ENCODE assay signal across 21 cellular contexts in the genomic region with DNA sequence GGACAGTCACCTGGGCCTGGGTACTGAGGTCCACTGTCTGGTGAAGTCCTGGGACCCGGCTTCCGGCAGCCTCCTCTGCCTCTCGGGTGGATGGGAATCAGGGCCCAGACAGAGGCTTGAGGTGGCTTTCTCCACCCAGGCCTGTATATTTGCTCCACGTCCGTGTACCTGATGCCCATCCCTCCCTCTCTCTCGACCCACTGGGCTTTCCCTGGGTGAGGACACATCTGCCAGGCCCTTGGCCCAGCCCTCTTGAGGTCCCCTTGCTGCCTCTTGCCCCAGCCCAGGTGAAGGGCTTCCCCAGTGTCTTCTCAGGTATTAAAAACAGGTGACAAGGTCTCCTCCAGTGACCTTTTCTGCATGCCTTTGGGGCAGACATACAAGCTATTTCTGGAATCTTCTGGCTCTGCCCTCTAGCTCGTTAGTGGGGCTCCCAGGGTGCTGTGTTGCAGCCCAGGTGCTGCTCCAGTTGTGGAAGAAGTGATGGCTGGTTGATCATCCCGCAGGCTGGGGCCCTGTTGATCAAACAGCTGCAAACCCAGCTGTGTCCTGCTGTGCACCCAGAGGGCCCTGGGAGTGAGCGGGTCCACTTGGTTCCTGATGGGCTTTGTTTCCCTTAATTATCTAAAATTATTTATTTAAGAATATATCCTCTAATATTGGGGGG. TPM values are rescaled to one million over a fixed set of nuclear protein-coding genes. Genes with fewer than 3 reads are reported as not detected.
DNase-seq lines count a peak whose midpoint lies in the region; ATAC-seq and TF ChIP-seq lines count a peak whose summit lies in the region.
"Had no signal": no experiment of that assay in that cellular context is flagged by ENCODE, and none has a peak within 500 bp of the region (broad histone marks: within the 10 kb centered on the region; RNA-seq: fewer than 3 reads in every experiment).

No MANE protein-coding gene starts in this region.

- ATAC-seq in left cardiac atrium, result no peak
- no peak for ATAC-seq in upper lobe of right lung
- ATAC-seq in GM19395 (IDR thresholded peaks at IDR 0.05; ENCODE audit: unreplicated experiment), result no peak

- H3K4me1 ChIP-seq in osteoblast (ENCODE audit: insufficient read depth, low read length) (no peaks in the 10 kb centered on the region), upper lobe of right lung (peaks cover 4% of the 10 kb centered on the region)
- H3K4me1 ChIP-seq: BE2C, Peyer's patch had no signal

- no peak overlapping the region for H2AFZ ChIP-seq in osteoblast (ENCODE audit: low read length)

- H4K20me1 ChIP-seq in osteoblast (ENCODE audit: insufficient read depth, low read length), result no peaks in the 10 kb centered on the region

- TF ChIP-seq CTCF in osteoblast (IDR thresholded peaks at IDR 0.05; ENCODE audit: extremely low read depth, low read depth, low read length), result no peak
- TF ChIP-seq CTCF in upper lobe of right lung (IDR thresholded peaks at IDR 0.05), result no peak

- DNase-seq in left cardiac atrium (peak; percentile 6), cardiac septum (ENCODE audit: low spot score) (no peak), osteoblast (ENCODE audit: insufficient read length, low spot score, missing footprints) (peak; percentile 81), upper lobe of right lung (peak; percentile 56), A172 (ENCODE audit: low spot score) (no peak), NCI-H146 (lab: John Stamatoyannopoulos, UW) (no peak)
- DNase-seq: BE2C; CD4-positive, alpha-beta memory T cell; GF-D8; H9; IMR-90; NCI-H1417 treated with DMSO at 0.1 percent for 48 hours; NCI-H1930; NCI-H526 treated with DMSO at 0.1 percent for 48 hours; Peyer's patch; SHP77 treated with DMSO at 0.1 percent for 48 hours had no signal

- no peaks in the 10 kb centered on the region for H3K79me2 ChIP-seq in osteoblast (ENCODE audit: insufficient read depth, low read length)

- H3K27me3 ChIP-seq in osteoblast (ENCODE audit: insufficient read depth, low read length) (no peaks in the 10 kb centered on the region), upper lobe of right lung (no peaks in the 10 kb centered on the region)
- H3K27me3 ChIP-seq: BE2C, Peyer's patch had no signal

- H3K9me3 ChIP-seq in osteoblast (ENCODE audit: low read depth, low read length) (no peaks in the 10 kb centered on the region), upper lobe of right lung (no peaks in the 10 kb centered on the region)
- H3K9me3 ChIP-seq: BE2C, Peyer's patch had no signal

- H3K36me3 ChIP-seq in osteoblast (ENCODE audit: insufficient read depth, low read length) (no peaks in the 10 kb centered on the region), upper lobe of right lung (no peaks in the 10 kb centered on the region)
- H3K36me3 ChIP-seq: BE2C, Peyer's patch had no signal

- H3K27ac ChIP-seq in cingulate gyrus (ENCODE audit: low read depth, low read length) (peak overlapping the region; percentile 95), osteoblast (ENCODE audit: low read depth, low read length) (no peak overlapping the region), upper lobe of right lung (no peak overlapping the region)
- H3K27ac ChIP-seq: HL-60, Peyer's patch had no signal

- no peak overlapping the region for H3K4me3 ChIP-seq in osteoblast (ENCODE audit: insufficient read depth, low read length)
- H3K4me3 ChIP-seq in upper lobe of right lung, result no peak overlapping the region
- H3K4me3 ChIP-seq: Peyer's patch had no signal

- H3K4me2 ChIP-seq in osteoblast (ENCODE audit: insufficient read depth, low read length), result no peak overlapping the region

- intact Hi-C loops in left cardiac atrium (cut with DNase I) (no loop called here), cardiac septum (cut with DNase I) (no loop called here), upper lobe of right lung (cut with DNase I) (no loop called here)

RNA-seq across cellular contexts. Expression of a gene that starts 25.5 kb away (rescaled TPM):
- 1 to 10 TPM in 1 of 2 donors, not detected in 1; 1.5 TPM for total RNA-seq in left cardiac atrium
- total RNA-seq in cardiac septum, result 0.40 TPM
- 1.4 TPM in 1 of 2 replicates, not detected in the other for total RNA-seq in osteoblast
- total RNA-seq in upper lobe of right lung, result 4.5 TPM
- not detected in 2 replicates for total RNA-seq in A172 (2014; rRNA removed; shearing (Covaris generic))
- total RNA-seq: CD4-positive, alpha-beta memory T cell; HT1080; IMR-90; MCF 10A; Peyer's patch had no signal

RNA-seq across cellular contexts. Expression of a gene that starts 39.9 kb away (rescaled TPM):
- 10 to 100 TPM; 19.5 to 34.1 TPM for total RNA-seq in left cardiac atrium
- 25.9 TPM for total RNA-seq in cardiac septum
- total RNA-seq in osteoblast, result 0.36 and 0.59 TPM in 2 replicates
- 59.9 TPM for total RNA-seq in upper lobe of right lung
- total RNA-seq in A172 (2014; rRNA removed; shearing (Covaris generic)), result 0.84 and 0.98 TPM in 2 replicates
- total RNA-seq: CD4-positive, alpha-beta memory T cell had no signal

Comparison
In these comparisons a context has a peak if more than half of its experiments do, and no peak if none do; other contexts are left out.
1. DNase-seq: peak in left cardiac atrium (single experiment), osteoblast (single experiment) and upper lobe of right lung (single experiment); none in cardiac septum (single experiment), A172 (single experiment) and NCI-H146 (single experiment).
2. RNA of a gene that starts 39.9 kb away (total RNA-seq): 59.9 TPM in upper lobe of right lung (single experiment), 19.5 to 34.1 TPM in left cardiac atrium and 25.9 TPM in cardiac septum (single experiment); 0.84 to 0.98 TPM in A172 and 0.36 to 0.59 TPM in osteoblast; every median in the first group is over 10 times any median in the second.